In genomic region chr20:50187403-50188051, GRCh38 we compare ENCODE assay signal across 12 cellular contexts. TPM values are rescaled to one million over a fixed set of nuclear protein-coding genes. Genes with fewer than 3 reads are reported as not detected.
DNase-seq lines count a peak whose midpoint lies in the region; ATAC-seq lines count a peak whose summit lies in the region.
"Had no signal": no experiment of that assay in that cellular context is flagged by ENCODE, and none has a peak within 500 bp of the region (broad histone marks: within the 10 kb centered on the region; RNA-seq: fewer than 3 reads in every experiment).

No MANE protein-coding gene starts in this region.

- H3K9ac ChIP-seq in mesenchymal stem cell (ENCODE audit: low read length): peak overlapping the region; percentile 30

- H3K27me3 Mint-ChIP-seq in IgD-negative memory B cell: peaks cover 6% of the 10 kb centered on the region

- peak overlapping the region in 1 of 2 experiments; percentile 74 for H3K18ac ChIP-seq in mesenchymal stem cell (ENCODE audit: low read depth in 1 of 2, low read length in 2 of 2)

- H3K4me1 ChIP-seq in mesenchymal stem cell (ENCODE audit: control insufficient read depth, insufficient read depth, low read depth, low read length): peaks cover 16% of the 10 kb centered on the region

- H2AFZ ChIP-seq in mesenchymal stem cell (ENCODE audit: low read depth, low read length): no peak overlapping the region

- peak overlapping the region in 1 of 2 experiments; percentile 80 for H2BK12ac ChIP-seq in mesenchymal stem cell (ENCODE audit: low read length in 2 of 2)

- no peaks in the 10 kb centered on the region for H3K27me3 ChIP-seq in mesenchymal stem cell (ENCODE audit: control insufficient read depth in 1 of 2, insufficient read depth in 1 of 2, low read length in 2 of 2)
- H3K27me3 ChIP-seq: heart right ventricle had no signal

- H2BK5ac ChIP-seq in mesenchymal stem cell (ENCODE audit: low read depth, low read length, poor library complexity, severe bottlenecking): no peak overlapping the region

- no peak overlapping the region for H3K4ac ChIP-seq in mesenchymal stem cell (ENCODE audit: low read depth in 1 of 2, low read length in 2 of 2)

- H4K8ac ChIP-seq in mesenchymal stem cell (ENCODE audit: low read length): peak overlapping the region; percentile 39

- in situ Hi-C loops in T47D (cut with HindIII; ENCODE audit: low pct_unique_long_range_greater_than_20kb, low sequenced_read_pairs): no loop called here

- ATAC-seq in GM19463 (IDR thresholded peaks at IDR 0.05; ENCODE audit: unreplicated experiment): no peak
- no peak for ATAC-seq in GM19035 (IDR thresholded peaks at IDR 0.05; ENCODE audit: unreplicated experiment)
- ATAC-seq: activated naive CD4-positive, alpha-beta T cell treated with anti-CD3 and anti-CD28 coated beads, Interleukin-2, amount 50 U/mL, for 72 hours; heart right ventricle had no signal

- no peak overlapping the region for H3K4me3 ChIP-seq in mesenchymal stem cell (ENCODE audit: insufficient read depth in 1 of 2, low read depth in 1 of 2, low read length in 2 of 2)
- H3K4me3 ChIP-seq: heart right ventricle had no signal

- H3K4me2 ChIP-seq in mesenchymal stem cell (ENCODE audit: low read length, poor library complexity, severe bottlenecking): no peak overlapping the region

- no peak overlapping the region for H2BK15ac ChIP-seq in mesenchymal stem cell (ENCODE audit: low read depth, poor library complexity, severe bottlenecking)

- peaks cover 1% of the 10 kb centered on the region for H3K36me3 Mint-ChIP-seq in IgD-negative memory B cell

- H3K36me3 ChIP-seq in mesenchymal stem cell (ENCODE audit: control insufficient read depth in 1 of 2, insufficient read depth in 2 of 2, low read depth in 1 of 2, low read length in 2 of 2): peaks cover 0 to 4% of the 10 kb centered on the region in 2 experiments

- no peak overlapping the region for H2BK120ac ChIP-seq in mesenchymal stem cell (ENCODE audit: low read depth, low read length)

- peak; percentile 45 for DNase-seq in AG20443 (ENCODE audit: low spot score)
- peak; percentile 56 to 63 for DNase-seq in T47D (ENCODE audit: low read depth in 1 of 2, low spot score in 1 of 2)
- DNase-seq in mesenchymal stem cell: peak; percentile 36
- no peak for DNase-seq in activated CD4-positive, alpha-beta T cell treated with anti-CD3 and anti-CD28 coated beads for 4 hours
- DNase-seq in pons (ENCODE audit: low spot score): no peak
- DNase-seq: COR-L47, NCI-H2171 treated with DMSO at 0.1 percent for 48 hours had no signal

- peaks cover 2 to 6% (median 6%) of the 10 kb centered on the region in 3 donors for H3K4me1 Mint-ChIP-seq in IgD-negative memory B cell

- H2AK5ac ChIP-seq in mesenchymal stem cell (ENCODE audit: low read length, severe bottlenecking): no peak overlapping the region

- peak overlapping the region in 3 of 4 donors; percentile 58 to 85 (median 59) for H3K4me3 Mint-ChIP-seq in IgD-negative memory B cell

- no peak overlapping the region for H3K14ac ChIP-seq in mesenchymal stem cell (ENCODE audit: low read length in 2 of 2)

- H4K91ac ChIP-seq in mesenchymal stem cell (ENCODE audit: low read length): no peak overlapping the region

- H3K9me3 Mint-ChIP-seq in IgD-negative memory B cell: no peaks in the 10 kb centered on the region
- H3K9me3 Mint-ChIP-seq: activated naive CD4-positive, alpha-beta T cell treated with anti-CD3 and anti-CD28 coated beads, Interleukin-2, amount 50 U/mL, for 72 hours had no signal

- no peaks in the 10 kb centered on the region for H3K79me1 ChIP-seq in mesenchymal stem cell (replicated peaks; ENCODE audit: low read length, poor library complexity, severe bottlenecking)

- peak overlapping the region; percentile 6 for H3K27ac ChIP-seq in mesenchymal stem cell (ENCODE audit: low read length, poor library complexity, severe bottlenecking)

- WGBS in mesenchymal stem cell: 68% methylated on average over 10 of the region's 12 CpGs

- no peaks in the 10 kb centered on the region for H3K9me3 ChIP-seq in mesenchymal stem cell (ENCODE audit: control insufficient read depth, low read length)
- H3K9me3 ChIP-seq: heart right ventricle had no signal

- peak overlapping the region in 1 of 3 donors; percentile 73 for H3K27ac Mint-ChIP-seq in IgD-negative memory B cell

- no peak overlapping the region for H3K23ac ChIP-seq in mesenchymal stem cell (ENCODE audit: low read length in 2 of 2)

RNA-seq across cellular contexts. Expression of gene CEBPB, which starts 3.1 kb away (rescaled TPM):
- 18.7 TPM for polyA plus RNA-seq in IgD-negative memory B cell
- 130 TPM for polyA plus RNA-seq in mesenchymal stem cell (2013, experiment 1 of 2)
- polyA plus RNA-seq in mesenchymal stem cell (2013, experiment 2 of 2): 131 TPM

RNA-seq across cellular contexts. Expression of gene PEDS1, which starts 34.0 kb away (rescaled TPM):
- polyA plus RNA-seq in IgD-negative memory B cell: 18.9 TPM
- 59.1 TPM for polyA plus RNA-seq in mesenchymal stem cell (2013, experiment 1 of 2)
- 58.4 TPM for polyA plus RNA-seq in mesenchymal stem cell (2013, experiment 2 of 2)

Comparison
In these comparisons a context has a peak if more than half of its experiments do, and no peak if none do; other contexts are left out.
1. DNase-seq: peak in AG20443 (single experiment), T47D (2 of 2) and mesenchymal stem cell (single experiment); none in activated CD4-positive, alpha-beta T cell treated with anti-CD3 and anti-CD28 coated beads for 4 hours (0 of 2) and pons (single experiment).